In the genomic region with DNA sequence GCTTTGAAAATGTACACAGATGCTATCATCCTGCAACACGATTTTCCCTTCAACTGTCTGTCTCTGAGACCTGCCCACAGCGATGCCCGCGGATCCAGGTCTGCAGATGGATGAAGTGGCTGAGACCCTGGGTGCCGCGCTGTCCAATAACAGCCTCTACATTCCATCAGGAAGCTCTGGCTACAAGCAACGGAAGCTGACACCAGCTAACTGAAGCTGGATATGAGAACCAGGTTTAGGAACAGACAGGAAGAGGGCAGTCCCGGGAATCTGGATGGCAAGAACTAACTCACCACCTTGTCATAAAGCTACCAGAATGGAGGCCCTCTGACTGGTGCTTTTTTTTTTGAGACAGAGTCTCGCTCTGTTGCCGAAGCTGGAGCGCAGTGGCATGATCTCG, we compare ENCODE assay signal across 36 cellular contexts.
"Had no signal": no experiment of that assay in that cellular context is flagged by ENCODE, and none has a peak within 500 bp of the region (broad histone marks: within the 10 kb centered on the region; RNA-seq: fewer than 3 reads in every experiment).

No MANE protein-coding gene starts in this region.

- H3K36me3 ChIP-seq: brain microvascular endothelial cell, breast epithelium, WERI-Rb-1 had no signal

- H3K27me3 ChIP-seq: body of pancreas, brain microvascular endothelial cell, breast epithelium had no signal

- H3K4me1 ChIP-seq: body of pancreas, breast epithelium had no signal

- H3K27ac ChIP-seq: body of pancreas, brain microvascular endothelial cell, breast epithelium, WERI-Rb-1 had no signal

- FAIRE-seq: astrocyte, TTC549 had no signal

- DNase-seq: activated CD4-positive, alpha-beta memory T cell treated with anti-CD3 and anti-CD28 coated beads for 36 hours; activated CD4-positive, alpha-beta T cell treated with anti-CD3 and anti-CD28 coated beads for 1 hour; activated CD4-positive, alpha-beta T cell treated with anti-CD3 and anti-CD28 coated beads for 36 hours; activated CD4-positive, alpha-beta T cell treated with anti-CD3 and anti-CD28 coated beads for 48 hours; activated CD4-positive, alpha-beta T cell treated with anti-CD3 and anti-CD28 coated beads, Interleukin-2, amount 50 U/mL, for 1 hour; activated CD4-positive, alpha-beta T cell treated with anti-CD3 and anti-CD28 coated beads, Interleukin-2, amount 50 U/mL, for 4 hours; activated CD4-positive, CD25-positive, alpha-beta regulatory T cell; activated CD8-positive, alpha-beta memory T cell treated with anti-CD3 and anti-CD28 coated beads, Interleukin-2, amount 50 U/mL, for 4 hours; activated CD8-positive, alpha-beta T cell treated with anti-CD3 and anti-CD28 coated beads for 36 hours; activated effector memory CD4-positive, alpha-beta T cell treated with anti-CD3 and anti-CD28 coated beads, Interleukin-2, amount 50 U/mL, for 16 hours; activated gamma-delta T cell treated with Interleukin-2 at 50 U/mL for 16 hours; activated naive CD4-positive, alpha-beta T cell; activated naive CD4-positive, alpha-beta T cell treated with anti-CD3 and anti-CD28 coated beads for 36 hours; activated naive CD4-positive, alpha-beta T cell treated with anti-CD3 and anti-CD28 coated beads, Interleukin-2, amount 50 U/mL, for 16 hours; activated naive CD8-positive, alpha-beta T cell treated with anti-CD3 and anti-CD28 coated beads, Interleukin-2, amount 10 ng/mL, durations not matched to agents 7 days and 5 days; activated naive CD8-positive, alpha-beta T cell treated with anti-CD3 and anti-CD28 coated beads, Interleukin-2, amount 50 U/mL, for 24 hours; activated T-cell treated with anti-CD3 and anti-CD28 coated beads for 4 hours; activated T-cell treated with anti-CD3 and anti-CD28 coated beads, Interleukin-2, amount 50 U/mL, for 1 hour; activated T-cell treated with anti-CD3 and anti-CD28 coated beads, Interleukin-2, amount 50 U/mL, for 4 hours; activated T-cell treated with anti-CD3 and anti-CD28 coated beads, Interleukin-2, amount 50 U/mL, for 72 hours; amygdala; anterior cingulate cortex; body of pancreas; brain microvascular endothelial cell; caudate nucleus; cerebellar nuclear complex; SW 1271; T-helper 1 cell; T-helper 2 cell; T-helper 9 cell; WERI-Rb-1 had no signal

- H3K9me3 ChIP-seq: body of pancreas, breast epithelium had no signal

- H3K4me3 ChIP-seq: body of pancreas, breast epithelium had no signal

- ATAC-seq: activated CD4-positive, alpha-beta T cell treated with anti-CD3 and anti-CD28 coated beads for 36 hours; activated CD4-positive, CD25-positive, alpha-beta regulatory T cell treated with anti-CD3 and anti-CD28 coated beads, Interleukin-2, amount 50 U/mL, for 24 hours; activated CD8-positive, alpha-beta T cell treated with anti-CD3 and anti-CD28 coated beads for 36 hours; activated naive CD8-positive, alpha-beta T cell treated with anti-CD3 and anti-CD28 coated beads, Interleukin-2, amount 50 U/mL, for 24 hours; activated T-cell treated with anti-CD3 and anti-CD28 coated beads, Interleukin-2, amount 50 U/mL, for 4 hours; activated T-cell treated with anti-CD3 and anti-CD28 coated beads, Interleukin-2, amount 50 U/mL, for 72 hours; activated T-helper 17 cell treated with anti-CD3 and anti-CD28 coated beads, Interleukin-2, amount 50 U/mL, for 72 hours; body of pancreas had no signal
